In the genomic region with DNA sequence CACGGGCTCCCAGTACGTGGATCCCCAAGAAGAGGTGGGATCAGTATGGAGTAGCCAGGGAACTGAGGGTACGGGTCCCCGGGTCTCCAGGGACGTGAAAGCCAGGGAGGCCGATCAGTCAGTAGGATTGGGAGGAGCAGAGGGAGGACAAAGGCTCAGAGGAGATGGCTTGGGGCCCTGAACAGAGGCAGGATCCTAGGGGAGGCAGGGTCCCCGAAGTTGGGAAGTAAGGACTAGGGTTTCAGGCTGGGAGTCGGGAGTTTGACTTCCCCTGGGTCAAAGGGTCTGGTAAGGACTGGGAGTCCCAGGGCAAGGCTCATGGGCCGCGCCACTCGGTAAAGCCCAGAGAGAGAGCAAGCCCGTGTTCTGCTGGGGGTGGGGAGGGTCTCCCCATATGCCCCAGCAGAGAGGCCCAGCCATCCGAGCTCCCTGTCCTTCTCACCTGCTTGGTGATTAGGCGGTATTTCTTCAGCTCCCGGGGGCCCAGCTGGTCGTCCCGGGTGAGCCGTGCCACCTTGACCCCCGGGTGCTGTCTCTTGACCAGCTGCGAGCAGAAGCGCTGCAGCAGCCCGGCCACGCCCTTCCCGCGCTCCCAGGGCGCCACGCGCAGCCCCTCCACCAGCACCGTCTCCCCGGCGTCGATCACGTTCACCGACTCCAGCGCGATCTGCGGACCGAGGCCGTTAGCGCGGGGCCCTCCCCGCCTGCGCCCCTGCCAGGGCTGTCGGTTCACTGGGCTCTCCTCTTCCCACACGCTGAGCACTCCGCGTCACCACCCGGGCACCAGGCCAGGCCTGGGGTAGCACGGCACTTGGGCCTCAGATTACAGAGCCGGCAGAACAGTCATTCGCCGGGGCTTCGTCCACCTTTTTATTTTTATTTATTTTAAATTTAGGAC, we compare ENCODE assay signal across 8 cellular contexts. TPM values are rescaled to one million over a fixed set of nuclear protein-coding genes. Genes with fewer than 3 reads are reported as not detected.
DNase-seq lines count a peak whose midpoint lies in the region; ATAC-seq and TF ChIP-seq lines count a peak whose summit lies in the region.

No MANE protein-coding gene starts in this region.

- no peak for TF ChIP-seq POLR2A in testis (IDR thresholded peaks at IDR 0.05)

- WGBS in iPS DF 6.9 (ENCODE audit: insufficient coverage, insufficient read length) = no CpG with 5 or more reads among the region's 53 CpGs
- WGBS in testis, 2 donors = 1 to 2% methylated on average over 21 to 28 of the region's 53 CpGs

- H3K4me1 ChIP-seq in iPS DF 6.9 (ENCODE audit: control insufficient read depth, insufficient read depth, low read length) (peaks cover 23% of the 10 kb centered on the region), testis (peaks cover 18% of the 10 kb centered on the region)

- H3K9me3 Mint-ChIP-seq in activated naive CD4-positive, alpha-beta T cell treated with anti-CD3 and anti-CD28 coated beads, Interleukin-2, amount 50 U/mL, for 72 hours = no peaks in the 10 kb centered on the region

- intact Hi-C loops in testis (cut with DNase I; ENCODE audit: low total_unique reads) = no loop called here

- H3K36me3 ChIP-seq in iPS DF 6.9 (ENCODE audit: control insufficient read depth, insufficient read depth, low read length) (no peaks in the 10 kb centered on the region; the same call in 1 of the 2 replicates), testis (ENCODE audit: low read depth, missing control alignments) (no peaks in the 10 kb centered on the region)

- TF ChIP-seq CTCF in testis (IDR thresholded peaks at IDR 0.05) = no peak
- TF ChIP-seq CTCF in GM13976 (IDR thresholded peaks at IDR 0.05; ENCODE audit: borderline replicate concordance, control extremely low read depth, extremely low read depth, insufficient read depth, missing control alignments) = no peak

- H3K4me3 ChIP-seq in iPS DF 6.9 (ENCODE audit: low read length) (peak overlapping the region; percentile 34; the same call in 1 of the 2 replicates), testis (no peak overlapping the region)

- H3K36me3 Mint-ChIP-seq in activated naive CD4-positive, alpha-beta T cell treated with anti-CD3 and anti-CD28 coated beads, Interleukin-2, amount 50 U/mL, for 72 hours = peaks cover 0 to 18% of the 10 kb centered on the region in 2 donors

- H3K9me3 ChIP-seq in iPS DF 6.9 (ENCODE audit: control insufficient read depth, insufficient read depth, low read length) = no peaks in the 10 kb centered on the region
- no peaks in the 10 kb centered on the region for H3K9me3 ChIP-seq in testis

- H3K27ac ChIP-seq in iPS DF 6.9 (ENCODE audit: low read length) (no peak overlapping the region), testis (no peak overlapping the region)

- in situ Hi-C loops in Caki2 (cut with HindIII; ENCODE audit: low pct_unique_long_range_greater_than_20kb, low sequenced_read_pairs) (no loop called here), GM13976 (cut with MboI; ENCODE audit: low sequenced_read_pairs, unreplicated experiment) (no loop called here)

- no peak overlapping the region for H3K27ac Mint-ChIP-seq in activated naive CD4-positive, alpha-beta T cell treated with anti-CD3 and anti-CD28 coated beads, Interleukin-2, amount 50 U/mL, for 72 hours

- H3K27me3 ChIP-seq in iPS DF 6.9 (ENCODE audit: control insufficient read depth, insufficient read depth, low read length) (peaks cover 61% of the 10 kb centered on the region), testis (no peaks in the 10 kb centered on the region)

- DNase-seq in Caki2 (ENCODE audit: low read depth) (peak; percentile 80), M059J (ENCODE audit: low read depth) (peak; percentile 91), iPS DF 6.9 (ENCODE audit: low read depth, low spot score) (no peak), testis (peak; percentile 80), COLO829 (ENCODE audit: low spot score) (no peak), globus pallidus (ENCODE audit: low spot score) (no peak), GM13976 (ENCODE audit: low spot score) (no peak)
- no peak for DNase-seq in activated naive CD4-positive, alpha-beta T cell treated with anti-CD3 and anti-CD28 coated beads, Interleukin-2, amount 50 U/mL, for 72 hours (ENCODE audit: low spot score in 2 of 2)

- peak; percentile 20 to 27 for ATAC-seq in activated naive CD4-positive, alpha-beta T cell treated with anti-CD3 and anti-CD28 coated beads, Interleukin-2, amount 50 U/mL, for 72 hours

RNA-seq across cellular contexts. Expression of a gene that starts 7.0 kb away (rescaled TPM):
- total RNA-seq in Caki2 (2014; rRNA removed; shearing (Covaris generic); ENCODE audit: low replicate concordance) = not detected in 2 replicates
- total RNA-seq in M059J (2014; rRNA removed; shearing (Covaris generic)) = 0.12 TPM in 1 of 2 replicates, not detected in the other
- total RNA-seq in activated naive CD4-positive, alpha-beta T cell treated with anti-CD3 and anti-CD28 coated beads, Interleukin-2, amount 50 U/mL, for 72 hours = not detected
- under 1 TPM; 0.31 to 0.50 TPM for total RNA-seq in testis
- 0.26 TPM for polyA plus RNA-seq in testis (ENCODE audit: insufficient read depth, low read depth, low replicate concordance)

RNA-seq across cellular contexts. Expression of a gene that starts 7.7 kb away (rescaled TPM):
- 0.14 and 0.74 TPM in 2 replicates for total RNA-seq in Caki2 (2014; rRNA removed; shearing (Covaris generic); ENCODE audit: low replicate concordance)
- 0.20 TPM in 1 of 2 replicates, not detected in the other for total RNA-seq in M059J (2014; rRNA removed; shearing (Covaris generic))
- total RNA-seq in activated naive CD4-positive, alpha-beta T cell treated with anti-CD3 and anti-CD28 coated beads, Interleukin-2, amount 50 U/mL, for 72 hours = not detected
- total RNA-seq in testis = 1 to 10 TPM; 1.2 to 2.3 TPM
- polyA plus RNA-seq in testis (ENCODE audit: insufficient read depth, low read depth, low replicate concordance) = 0.87 TPM

RNA-seq across cellular contexts. Expression of a gene that starts 18.8 kb away (rescaled TPM):
- total RNA-seq in Caki2 (2014; rRNA removed; shearing (Covaris generic); ENCODE audit: low replicate concordance) = 296 and 312 TPM in 2 replicates
- total RNA-seq in M059J (2014; rRNA removed; shearing (Covaris generic)) = 97.2 and 106 TPM in 2 replicates
- 10 to 100 TPM; 26.3 to 48.2 TPM for total RNA-seq in activated naive CD4-positive, alpha-beta T cell treated with anti-CD3 and anti-CD28 coated beads, Interleukin-2, amount 50 U/mL, for 72 hours
- total RNA-seq in testis = 10 to 100 TPM; 31.7 to 54.8 TPM
- 46.3 TPM for polyA plus RNA-seq in testis (ENCODE audit: insufficient read depth, low read depth, low replicate concordance)

RNA-seq across cellular contexts. Expression of a gene that starts 27.7 kb away (rescaled TPM):
- total RNA-seq in Caki2 (2014; rRNA removed; shearing (Covaris generic); ENCODE audit: low replicate concordance) = not detected in 2 replicates
- total RNA-seq in M059J (2014; rRNA removed; shearing (Covaris generic)) = not detected in 2 replicates
- not detected for total RNA-seq in activated naive CD4-positive, alpha-beta T cell treated with anti-CD3 and anti-CD28 coated beads, Interleukin-2, amount 50 U/mL, for 72 hours
- not detected for total RNA-seq in testis
- not detected for polyA plus RNA-seq in testis (ENCODE audit: insufficient read depth, low read depth, low replicate concordance)

RNA-seq across cellular contexts. Expression of a gene that starts 44.3 kb away (rescaled TPM):
- 33.6 and 68.2 TPM in 2 replicates for total RNA-seq in Caki2 (2014; rRNA removed; shearing (Covaris generic); ENCODE audit: low replicate concordance)
- total RNA-seq in M059J (2014; rRNA removed; shearing (Covaris generic)) = 69.0 and 129 TPM in 2 replicates
- 10 to 100 TPM; 44.7 to 53.5 TPM for total RNA-seq in activated naive CD4-positive, alpha-beta T cell treated with anti-CD3 and anti-CD28 coated beads, Interleukin-2, amount 50 U/mL, for 72 hours
- 10 to 100 TPM; 36.3 to 45.6 TPM for total RNA-seq in testis
- polyA plus RNA-seq in testis (ENCODE audit: insufficient read depth, low read depth, low replicate concordance) = 32.1 TPM

Comparison
In these comparisons a context has a peak if more than half of its experiments do, and no peak if none do; other contexts are left out.
1. DNase-seq: peak in Caki2 (single experiment), M059J (single experiment) and testis (single experiment); none in activated naive CD4-positive, alpha-beta T cell treated with anti-CD3 and anti-CD28 coated beads, Interleukin-2, amount 50 U/mL, for 72 hours (0 of 2), iPS DF 6.9 (single experiment), COLO829 (single experiment), globus pallidus (single experiment) and GM13976 (single experiment).